ENCODE assay signal across 9 cellular contexts in the genomic region with DNA sequence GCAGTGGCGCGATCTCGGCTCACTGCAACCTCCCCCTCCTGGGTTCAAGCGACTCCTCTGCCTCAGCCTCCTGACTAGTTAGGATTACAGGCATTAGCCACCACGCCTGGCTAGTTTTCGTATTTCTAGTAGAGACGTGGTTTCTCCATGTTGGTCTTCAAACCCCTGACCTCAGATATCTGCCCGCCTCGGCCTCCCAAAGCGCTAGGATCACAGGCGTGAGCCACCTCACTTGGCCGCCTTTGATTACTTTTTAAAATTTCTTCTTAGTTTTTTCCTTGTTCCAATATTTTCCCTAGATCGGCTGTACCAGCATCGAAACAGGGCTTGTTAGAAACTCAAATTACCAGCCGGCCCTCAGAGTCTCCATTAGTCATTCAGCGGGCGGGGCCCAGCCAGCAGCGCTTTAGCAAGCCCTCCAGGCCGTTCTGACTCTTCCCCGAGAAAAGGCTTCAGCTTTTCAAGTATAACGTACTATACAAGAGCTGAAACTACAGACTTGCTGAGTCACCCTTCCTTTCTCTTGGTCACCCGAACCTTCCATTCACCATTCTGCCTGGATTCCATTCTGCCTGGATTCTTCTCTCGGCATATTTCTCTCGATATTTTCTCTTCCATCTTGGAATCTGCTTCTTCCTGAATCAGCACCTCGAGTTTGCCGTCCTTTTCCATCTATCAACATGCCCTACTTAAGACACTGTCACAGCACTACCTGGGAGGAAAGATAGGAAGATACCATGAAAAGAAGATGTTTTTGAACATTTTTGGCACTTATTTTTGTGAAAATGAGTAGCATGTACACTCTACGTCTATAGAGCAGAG. TPM values are rescaled to one million over a fixed set of nuclear protein-coding genes. Genes with fewer than 3 reads are reported as not detected.
DNase-seq lines count a peak whose midpoint lies in the region; ATAC-seq, FAIRE-seq and TF ChIP-seq lines count a peak whose summit lies in the region.
"Had no signal": no experiment of that assay in that cellular context is flagged by ENCODE, and none has a peak within 500 bp of the region (broad histone marks: within the 10 kb centered on the region; RNA-seq: fewer than 3 reads in every experiment).

No MANE protein-coding gene starts in this region.

- TF ChIP-seq POLR2A in A549 (IDR thresholded peaks at IDR 0.05; ENCODE audit: low read length) (no peak), H54 (IDR thresholded peaks at IDR 0.05; ENCODE audit: low read depth, low read length) (no peak), gastroesophageal sphincter (IDR thresholded peaks at IDR 0.05) (no peak)

- peak; percentile 51 to 76 for DNase-seq in A549 (ENCODE audit: low read depth in 1 of 2, low spot score in 1 of 2)
- peak; percentile 65 for DNase-seq in H54 (ENCODE audit: insufficient read length, low spot score)
- DNase-seq in SK-MEL-5 (ENCODE audit: low read depth, low spot score): peak; percentile 34
- peak; percentile 78 to 91 for DNase-seq in foreskin keratinocyte
- DNase-seq in hippocampal formation (lab: John Stamatoyannopoulos, UW): no peak
- DNase-seq in cerebellar nuclear complex (lab: John Stamatoyannopoulos, UW): no peak
- DNase-seq: activated naive CD8-positive, alpha-beta T cell treated with anti-CD3 and anti-CD28 coated beads, Interleukin-2, amount 10 ng/mL, durations not matched to agents 7 days and 5 days had no signal

- TF ChIP-seq CTCF in A549 (IDR thresholded peaks at IDR 0.05): no peak
- TF ChIP-seq CTCF in foreskin keratinocyte (conservative IDR thresholded peaks at IDR 0.05): no peak
- no peak for TF ChIP-seq CTCF in gastroesophageal sphincter (IDR thresholded peaks at IDR 0.05)

- peak; percentile 61 for FAIRE-seq in A549 (lab: Jason Lieb, UNC)
- FAIRE-seq in H54 (lab: Jason Lieb, UNC): peak; percentile 66

- no peak for TF ChIP-seq EP300 in A549 (IDR thresholded peaks at IDR 0.05)
- no peak for TF ChIP-seq EP300 in gastroesophageal sphincter (IDR thresholded peaks at IDR 0.05)

- H3K27ac ChIP-seq in A549: peak overlapping the region; percentile 80 to 88
- H3K27ac ChIP-seq in foreskin keratinocyte: peak overlapping the region; percentile 90
- no peak overlapping the region for H3K27ac ChIP-seq in gastroesophageal sphincter

- peak overlapping the region; percentile 72 for H3K4me2 ChIP-seq in A549

- H3K4me1 ChIP-seq in A549 (peaks cover 12% of the 10 kb centered on the region), foreskin keratinocyte (peaks cover 7% of the 10 kb centered on the region), gastroesophageal sphincter (no peaks in the 10 kb centered on the region)

- H3K36me3 ChIP-seq in gastroesophageal sphincter: no peaks in the 10 kb centered on the region

- H3K27me3 ChIP-seq in foreskin keratinocyte: no peaks in the 10 kb centered on the region
- peaks cover 6% of the 10 kb centered on the region for H3K27me3 ChIP-seq in gastroesophageal sphincter

- POLR2A ChIA-PET in A549 (lab: Yijun Ruan, JAX): no interaction called here

- CTCF ChIA-PET in A549 (lab: Yijun Ruan, JAX): interaction anchor here (1.0 to 3.7 kb wide), 2 partner anchors 48 to 187 kb away, joined by 4 to 16 read pairs; no protein-coding TSS in a partner anchor

- ATAC-seq in A549: peak; percentile 81 to 97
- peak; percentile 100 for ATAC-seq in foreskin keratinocyte
- ATAC-seq in HG02840 (IDR thresholded peaks at IDR 0.05; ENCODE audit: low FRiP score, unreplicated experiment): no peak
- no peak for ATAC-seq in gastroesophageal sphincter

- H3K4me3 ChIP-seq in A549 (peak overlapping the region; percentile 7; the same call in 1 of the 3 replicates), gastroesophageal sphincter (no peak overlapping the region)

- no peak for TF ChIP-seq RAD21 in A549 (conservative IDR thresholded peaks at IDR 0.05 in 1 of 2, IDR thresholded peaks at IDR 0.05 in 1 of 2)

- 54% methylated on average over 27 of the region's 27 CpGs for WGBS in A549 (ENCODE audit: missing lambda C conversion rate)
- WGBS in gastroesophageal sphincter (ENCODE audit: low coverage in 1 of 2), 2 donors: 57 to 58% methylated on average over 19 to 20 of the region's 27 CpGs

- in situ Hi-C loops in SK-MEL-5 (cut with HindIII; ENCODE audit: low pct_unique_long_range_greater_than_20kb, low sequenced_read_pairs): no loop called here

- H3K9me3 ChIP-seq in A549 (no peaks in the 10 kb centered on the region), gastroesophageal sphincter (no peaks in the 10 kb centered on the region)

TF ChIP-seq in A549, 52 proteins besides CTCF, POLR2A, EP300 and RAD21:
- TF ChIP-seq ZNF302 (CRISPR knock-in tag; IDR thresholded peaks at IDR 0.05): peak; percentile 68; the same call in 1 of the 2 replicates
- TF ChIP-seq NFE2L2 (conservative IDR thresholded peaks at IDR 0.05; ENCODE audit: low read length): peak; percentile 88
- 0 out of 2 replicates have a peak, but pooled peaks have one; percentile 73 for TF ChIP-seq HOXB13 (CRISPR knock-in tag; IDR thresholded peaks at IDR 0.05; ENCODE audit: low read depth)
- TF ChIP-seq MYC (IDR thresholded peaks at IDR 0.05; ENCODE audit: borderline replicate concordance, low read length): no peak
- TF ChIP-seq, protein P1, sequence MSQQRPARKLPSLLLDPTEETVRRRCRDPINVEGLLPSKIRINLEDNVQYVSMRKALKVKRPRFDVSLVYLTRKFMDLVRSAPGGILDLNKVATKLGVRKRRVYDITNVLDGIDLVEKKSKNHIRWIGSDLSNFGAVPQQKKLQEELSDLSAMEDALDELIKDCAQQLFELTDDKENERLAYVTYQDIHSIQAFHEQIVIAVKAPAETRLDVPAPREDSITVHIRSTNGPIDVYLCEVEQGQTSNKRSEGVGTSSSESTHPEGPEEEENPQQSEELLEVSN (IDR thresholded peaks at IDR 0.05; ENCODE audit: borderline replicate concordance, low read depth): no peak
- TF ChIP-seq MAFK (IDR thresholded peaks at IDR 0.05; ENCODE audit: partially characterized antibody): peak; percentile 97
- TF ChIP-seq KDM5A (IDR thresholded peaks at IDR 0.05): no peak
- no peak for TF ChIP-seq GATA3 (IDR thresholded peaks at IDR 0.05; ENCODE audit: borderline replicate concordance)
- no peak for TF ChIP-seq CHD4 (IDR thresholded peaks at IDR 0.05; ENCODE audit: borderline replicate concordance)
- TF ChIP-seq, protein P2, sequence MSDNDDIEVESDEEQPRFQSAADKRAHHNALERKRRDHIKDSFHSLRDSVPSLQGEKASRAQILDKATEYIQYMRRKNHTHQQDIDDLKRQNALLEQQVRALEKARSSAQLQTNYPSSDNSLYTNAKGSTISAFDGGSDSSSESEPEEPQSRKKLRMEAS (IDR thresholded peaks at IDR 0.05): 0 out of 2 replicates have a peak, but pooled peaks have one; percentile 15
- no peak for TF ChIP-seq FOXS1 (CRISPR knock-in tag; IDR thresholded peaks at IDR 0.05)
- TF ChIP-seq FOSL2 (IDR thresholded peaks at IDR 0.05): no peak
- peak; percentile 60 for TF ChIP-seq FOSL2 (CRISPR knock-in tag; IDR thresholded peaks at IDR 0.05)
- no peak for TF ChIP-seq ZFP36 (IDR thresholded peaks at IDR 0.05; ENCODE audit: borderline replicate concordance, partially characterized antibody)
- TF ChIP-seq RNF2 (IDR thresholded peaks at IDR 0.05; ENCODE audit: borderline replicate concordance, low read depth): no peak

RNA-seq across cellular contexts. Expression of a gene that starts 6.7 kb away (rescaled TPM):
- polyA plus RNA-seq in A549 (2011; rRNA removed): 224 and 255 TPM in 2 replicates
- polyA plus RNA-seq in A549 (2012; cell fraction: cytosol; rRNA removed): 65.3 and 85.5 TPM in 2 replicates
- 86.8 and 107 TPM in 2 replicates for polyA plus RNA-seq in A549 (2012; cell fraction: nucleus; rRNA removed)
- 159 to 178 TPM (median 165 TPM) in 3 replicates for polyA plus RNA-seq in A549 (2017; fragmentation: RNase III; extraction: RNeasy Plus Mini Kit Qiagen cat#74134 plus additional on column Dnase treatment)
- 349 and 390 TPM in 2 replicates for polyA minus RNA-seq in A549 (2011; rRNA and poly(A)+ RNA removed)
- total RNA-seq in SK-MEL-5 (2014; rRNA removed; shearing (Covaris generic)): 172 and 176 TPM in 2 replicates
- polyA plus RNA-seq in SK-MEL-5 (2015; cell fraction: cytosol; rRNA removed): 197 and 236 TPM in 2 replicates
- 166 and 201 TPM in 2 replicates for polyA plus RNA-seq in SK-MEL-5 (2015; cell fraction: nucleus; rRNA removed)
- 218 and 229 TPM in 2 replicates for total RNA-seq in foreskin keratinocyte
- polyA plus RNA-seq in foreskin keratinocyte: 87.0 and 105 TPM in 2 replicates
- 100 to 1,000 TPM in 3 of 4 donors, 10 to 100 TPM in 1; 94.5 to 132 (median 115) TPM for total RNA-seq in gastroesophageal sphincter

Comparison
In these comparisons a context has a peak if more than half of its experiments do, and no peak if none do; other contexts are left out.
1. ATAC-seq: peak in A549 (2 of 2) and foreskin keratinocyte (single experiment); none in HG02840 (single experiment) and gastroesophageal sphincter (single experiment).
2. DNase-seq: peak in A549 (2 of 2), H54 (single experiment), SK-MEL-5 (single experiment) and foreskin keratinocyte (2 of 2); none in hippocampal formation (0 of 2) and cerebellar nuclear complex (0 of 2).
3. H3K27ac ChIP-seq: peak in A549 (2 of 2) and foreskin keratinocyte (single experiment); none in gastroesophageal sphincter (0 of 4).